Comparison of ENCODE assay signal across 8 cellular contexts in genomic region chr19:42284066-42284501, GRCh38. TPM values are rescaled to one million over a fixed set of nuclear protein-coding genes. Genes with fewer than 3 reads are reported as not detected.
DNase-seq lines count a peak whose midpoint lies in the region; ATAC-seq and TF ChIP-seq lines count a peak whose summit lies in the region.

No MANE protein-coding gene starts in this region.

- ATAC-seq in HG02623 (IDR thresholded peaks at IDR 0.05; ENCODE audit: unreplicated experiment): peak; percentile 38

- H3K27ac ChIP-seq in coronary artery: peak overlapping the region; percentile 98 to 100

- H3K4me1 Mint-ChIP-seq in activated T-cell treated with anti-CD3 and anti-CD28 coated beads, Interleukin-2, amount 50 U/mL, for 24 hours (ENCODE audit: low read depth): peaks cover 25% of the 10 kb centered on the region

- no peaks in the 10 kb centered on the region for H3K9me3 Mint-ChIP-seq in activated T-cell treated with anti-CD3 and anti-CD28 coated beads, Interleukin-2, amount 50 U/mL, for 24 hours

- H3K36me3 Mint-ChIP-seq in activated T-cell treated with anti-CD3 and anti-CD28 coated beads, Interleukin-2, amount 50 U/mL, for 24 hours (ENCODE audit: low read depth): peaks cover 37% of the 10 kb centered on the region

- no peaks in the 10 kb centered on the region for H3K27me3 Mint-ChIP-seq in activated T-cell treated with anti-CD3 and anti-CD28 coated beads, Interleukin-2, amount 50 U/mL, for 24 hours

- TF ChIP-seq CTCF in WI38 (IDR thresholded peaks at IDR 0.05; ENCODE audit: low read depth, low read length) (no peak), coronary artery (IDR thresholded peaks at IDR 0.05) (no peak), lower leg skin (IDR thresholded peaks at IDR 0.05) (no peak)

- H3K4me3 ChIP-seq in WI38 (ENCODE audit: low read depth, low read length) (peak overlapping the region; percentile 39), coronary artery (peak overlapping the region; percentile 93), lower leg skin (ENCODE audit: low read depth, poor library complexity, severe bottlenecking) (no peak overlapping the region)

- intact Hi-C loops in lower leg skin (cut with DNase I; ENCODE audit: low total_unique reads): no loop called here

- 0 to 1% methylated on average over 1 to 29 of the region's 76 CpGs for WGBS in lower leg skin, 2 donors

- no peak overlapping the region for H3K27ac Mint-ChIP-seq in activated T-cell treated with anti-CD3 and anti-CD28 coated beads, Interleukin-2, amount 50 U/mL, for 24 hours

- no peak overlapping the region for H3K4me3 Mint-ChIP-seq in activated T-cell treated with anti-CD3 and anti-CD28 coated beads, Interleukin-2, amount 50 U/mL, for 24 hours

- TF ChIP-seq POLR2A in lower leg skin (IDR thresholded peaks at IDR 0.05): no peak

- DNase-seq in activated T-cell treated with anti-CD3 and anti-CD28 coated beads for 4 hours: peak; percentile 73
- DNase-seq in activated T-cell treated with anti-CD3 and anti-CD28 coated beads, Interleukin-2, amount 50 U/mL, for 24 hours: no peak
- peak; percentile 86 for DNase-seq in NCI-H146 (lab: John Stamatoyannopoulos, UW)
- peak; percentile 90 for DNase-seq in coronary artery (ENCODE audit: low spot score)
- DNase-seq in lower leg skin (ENCODE audit: low spot score in 2 of 2): peak; percentile 63 to 95
- DNase-seq in stimulated activated CD4-positive, alpha-beta T cell treated with anti-CD3 and anti-CD28 coated beads, TNF-alpha, amount 100 ng/mL, for 48 hours (ENCODE audit: low read depth in 3 of 3): peak; percentile 55 to 75 (median 68)

RNA-seq across cellular contexts. Expression of gene CIC, which starts 15.0 kb away (rescaled TPM):
- 10 to 100 TPM; 57.8 to 90.0 (median 59.0) TPM for total RNA-seq in lower leg skin

RNA-seq across cellular contexts. Expression of gene PRR19, which starts 17.8 kb away (rescaled TPM):
- total RNA-seq in lower leg skin: under 1 TPM in 3 of 4 donors, not detected in 1; 0.23 to 0.30 (median 0.29) TPM

RNA-seq across cellular contexts. Expression of gene PAFAH1B3, which starts 18.3 kb away (rescaled TPM):
- 10 to 100 TPM in 3 of 4 donors, 1 to 10 TPM in 1; 4.3 to 18.4 (median 14.0) TPM for total RNA-seq in lower leg skin

RNA-seq across cellular contexts. Expression of gene TMEM145, which starts 29.0 kb away (rescaled TPM):
- total RNA-seq in lower leg skin: under 1 TPM in 1 of 4 donors, not detected in 3; 0.88 TPM

RNA-seq across cellular contexts. Expression of gene ERF, which starts 29.2 kb away (rescaled TPM):
- 10 to 100 TPM; 29.9 to 44.0 (median 36.9) TPM for total RNA-seq in lower leg skin
